Comparison of ENCODE assay signal across 17 cellular contexts in genomic region chr17:66383353-66383752, GRCh38.
DNase-seq lines count a peak whose midpoint lies in the region; ATAC-seq, FAIRE-seq and TF ChIP-seq lines count a peak whose summit lies in the region.
"Had no signal": no experiment of that assay in that cellular context is flagged by ENCODE, and none has a peak within 500 bp of the region (broad histone marks: within the 10 kb centered on the region; RNA-seq: fewer than 3 reads in every experiment).

No MANE protein-coding gene starts in this region.

- H3K4me2 ChIP-seq in mesenchymal stem cell (ENCODE audit: low read length, poor library complexity, severe bottlenecking) = no peak overlapping the region
- H3K4me2 ChIP-seq in HepG2 (ENCODE audit: low read depth, low read length) = no peak overlapping the region

- DNase-seq in AG09309 (ENCODE audit: low read depth) = peak; percentile 89
- peak; percentile 79 for DNase-seq in GM03348 (ENCODE audit: low spot score)
- DNase-seq in amniotic stem cell (lab: John Stamatoyannopoulos, UW) = peak; percentile 12
- DNase-seq in mesenchymal stem cell = peak; percentile 25
- no peak for DNase-seq in stimulated activated CD4-positive, alpha-beta T cell treated with anti-CD3 and anti-CD28 coated beads, Interleukin-12 subunit alpha, Interleukin-12 subunit beta, amount 100 ng/mL, for 4 hours
- no peak for DNase-seq in HepG2 (ENCODE audit: low spot score)
- DNase-seq: activated CD8-positive, alpha-beta memory T cell treated with anti-CD3 and anti-CD28 coated beads, Interleukin-2, amount 50 U/mL, for 48 hours; Caco-2; endodermal cell; MV-4-11; natural killer cell; NCI-H2171; right lobe of liver; SJCRH30 had no signal

- no peak overlapping the region for H4K8ac ChIP-seq in mesenchymal stem cell (ENCODE audit: low read length)

- H3K4me3 ChIP-seq in AG09309 (ENCODE audit: control insufficient read depth, low read depth, low read length) = no peak overlapping the region
- H3K4me3 ChIP-seq in mesenchymal stem cell (ENCODE audit: insufficient read depth in 1 of 2, low read depth in 1 of 2, low read length in 2 of 2) = no peak overlapping the region
- no peak overlapping the region for H3K4me3 ChIP-seq in HepG2 (replicated peaks in 1 of 3; ENCODE audit: insufficient read depth in 1 of 3, low read depth in 2 of 3, low read length in 3 of 3)
- H3K4me3 ChIP-seq: right lobe of liver, SJCRH30 had no signal

- in situ Hi-C loops in HepG2 (cut with HindIII; ENCODE audit: extremely low pct_ligation_motif_present, low pct_unique_long_range_greater_than_20kb) = no loop called here

- no peak overlapping the region for H2BK120ac ChIP-seq in mesenchymal stem cell (ENCODE audit: low read depth, low read length)

- TF ChIP-seq POLR2A in HepG2 (IDR thresholded peaks at IDR 0.05; ENCODE audit: insufficient read depth in 1 of 2, low read depth in 2 of 2, low read length in 2 of 2) = no peak

- POLR2A ChIA-PET in HepG2 (lab: Yijun Ruan, JAX) = no interaction called here

- no peak for ATAC-seq in HepG2
- no peak for ATAC-seq in GM21528 (IDR thresholded peaks at IDR 0.05; ENCODE audit: low FRiP score, unreplicated experiment)
- ATAC-seq in GM18517 (IDR thresholded peaks at IDR 0.05; ENCODE audit: unreplicated experiment) = no peak
- ATAC-seq: natural killer cell, right lobe of liver had no signal

- no peak for TF ChIP-seq RAD21 in HepG2 (CRISPR knock-in tag; IDR thresholded peaks at IDR 0.05)

- H3K36me3 ChIP-seq in mesenchymal stem cell (ENCODE audit: control insufficient read depth in 1 of 2, insufficient read depth in 2 of 2, low read depth in 1 of 2, low read length in 2 of 2) = peaks cover under 1% of the 10 kb centered on the region in 2 experiments
- H3K36me3 ChIP-seq in HepG2 (replicated peaks in 1 of 2; ENCODE audit: control insufficient read depth in 1 of 2, insufficient read depth in 2 of 2, low read length in 2 of 2) = peaks cover 0 to 1% of the 10 kb centered on the region in 2 experiments; a peak in 1 of 5 replicates
- H3K36me3 ChIP-seq: right lobe of liver, SJCRH30 had no signal

- 73% methylated on average over 3 of the region's 4 CpGs for WGBS in mesenchymal stem cell
- 94% methylated on average over 4 of the region's 4 CpGs for WGBS in HepG2 (ENCODE audit: low lambda C conversion rate)

- TF ChIP-seq CTCF in AG09309 (IDR thresholded peaks at IDR 0.05; ENCODE audit: control insufficient read depth, insufficient read depth, low read depth, low read length, missing control alignments) (no peak), HepG2 (CRISPR knock-in tag; IDR thresholded peaks at IDR 0.05) (no peak)

- no peak overlapping the region for H2BK15ac ChIP-seq in mesenchymal stem cell (ENCODE audit: low read depth, poor library complexity, severe bottlenecking)

- no peak for FAIRE-seq in HepG2 (lab: Jason Lieb, UNC)
- FAIRE-seq: bronchial epithelial cell had no signal

- no peak overlapping the region for H4K91ac ChIP-seq in mesenchymal stem cell (ENCODE audit: low read length)

- H3K4me1 ChIP-seq in mesenchymal stem cell (ENCODE audit: control insufficient read depth, insufficient read depth, low read depth, low read length) = peaks cover 8% of the 10 kb centered on the region
- H3K4me1 ChIP-seq in HepG2 (ENCODE audit: insufficient read depth, low read length) = peaks cover 24% of the 10 kb centered on the region
- H3K4me1 ChIP-seq: SJCRH30 had no signal

- H2AFZ ChIP-seq in mesenchymal stem cell (ENCODE audit: low read depth, low read length) (no peak overlapping the region), HepG2 (ENCODE audit: low read length) (no peak overlapping the region)

- intact Hi-C loops in HepG2 (cut with micrococcal nuclease; ENCODE audit: unreplicated experiment) = no loop called here

- H3K9me3 ChIP-seq in mesenchymal stem cell (ENCODE audit: control insufficient read depth, low read length) (no peaks in the 10 kb centered on the region), HepG2 (ENCODE audit: low read length) (no peaks in the 10 kb centered on the region)
- H3K9me3 ChIP-seq: Caco-2, right lobe of liver, SJCRH30 had no signal

- peaks cover 35% of the 10 kb centered on the region for H3K79me2 ChIP-seq in HepG2 (ENCODE audit: insufficient read depth, low read length)

- H3K27me3 ChIP-seq in mesenchymal stem cell (ENCODE audit: control insufficient read depth in 1 of 2, insufficient read depth in 1 of 2, low read length in 2 of 2) (no peaks in the 10 kb centered on the region), HepG2 (ENCODE audit: control insufficient read depth in 1 of 2, insufficient read depth in 2 of 2, low read length in 2 of 2) (no peaks in the 10 kb centered on the region)
- H3K27me3 ChIP-seq: right lobe of liver, SJCRH30 had no signal

- no TSS peak for BruUV-seq in HepG2 (replicated peaks; lab: Mats Ljungman, UMichigan)

- no peak overlapping the region for H2AK5ac ChIP-seq in mesenchymal stem cell (ENCODE audit: low read length, severe bottlenecking)

- no peaks in the 10 kb centered on the region for H4K20me1 ChIP-seq in HepG2 (ENCODE audit: insufficient read depth, low read length)

- TF ChIP-seq EP300 in HepG2 (IDR thresholded peaks at IDR 0.05; ENCODE audit: low read depth in 2 of 2, low read length in 2 of 2) = no peak
- no peak for TF ChIP-seq EP300 in HepG2 (CRISPR knock-in tag; IDR thresholded peaks at IDR 0.05; ENCODE audit: borderline replicate concordance)

- H3K27ac ChIP-seq in mesenchymal stem cell (ENCODE audit: low read length, poor library complexity, severe bottlenecking) = no peak overlapping the region
- H3K27ac ChIP-seq in HepG2 (ENCODE audit: extremely low read length, insufficient read depth, low read length) = no peak overlapping the region
- H3K27ac ChIP-seq: right lobe of liver, SJCRH30 had no signal

- no peak overlapping the region for H3K23ac ChIP-seq in mesenchymal stem cell (ENCODE audit: low read length in 2 of 2)

- H2BK5ac ChIP-seq in mesenchymal stem cell (ENCODE audit: low read depth, low read length, poor library complexity, severe bottlenecking) = no peak overlapping the region

- H3K79me1 ChIP-seq in mesenchymal stem cell (replicated peaks; ENCODE audit: low read length, poor library complexity, severe bottlenecking) = peaks cover 25% of the 10 kb centered on the region

- no peak overlapping the region for H3K18ac ChIP-seq in mesenchymal stem cell (ENCODE audit: low read depth in 1 of 2, low read length in 2 of 2)

- H3K9ac ChIP-seq in mesenchymal stem cell (ENCODE audit: low read length) (peak overlapping the region; percentile 81), HepG2 (ENCODE audit: insufficient read depth, low read depth, low read length) (no peak overlapping the region)

- H3K14ac ChIP-seq in mesenchymal stem cell (ENCODE audit: low read length in 2 of 2) = no peak overlapping the region

- no peak overlapping the region for H2BK12ac ChIP-seq in mesenchymal stem cell (ENCODE audit: low read length in 2 of 2)

- CTCF ChIA-PET in HepG2 (lab: Yijun Ruan, JAX; ENCODE audit: low intra/inter-chr PET ratio, low total read pairs) = no interaction called here

- H3K4ac ChIP-seq in mesenchymal stem cell (ENCODE audit: low read depth in 1 of 2, low read length in 2 of 2) = no peak overlapping the region

TF ChIP-seq in HepG2, 621 proteins besides CTCF, POLR2A, EP300 and RAD21 (continues in another document):
- TF ChIP-seq, protein P1, sequence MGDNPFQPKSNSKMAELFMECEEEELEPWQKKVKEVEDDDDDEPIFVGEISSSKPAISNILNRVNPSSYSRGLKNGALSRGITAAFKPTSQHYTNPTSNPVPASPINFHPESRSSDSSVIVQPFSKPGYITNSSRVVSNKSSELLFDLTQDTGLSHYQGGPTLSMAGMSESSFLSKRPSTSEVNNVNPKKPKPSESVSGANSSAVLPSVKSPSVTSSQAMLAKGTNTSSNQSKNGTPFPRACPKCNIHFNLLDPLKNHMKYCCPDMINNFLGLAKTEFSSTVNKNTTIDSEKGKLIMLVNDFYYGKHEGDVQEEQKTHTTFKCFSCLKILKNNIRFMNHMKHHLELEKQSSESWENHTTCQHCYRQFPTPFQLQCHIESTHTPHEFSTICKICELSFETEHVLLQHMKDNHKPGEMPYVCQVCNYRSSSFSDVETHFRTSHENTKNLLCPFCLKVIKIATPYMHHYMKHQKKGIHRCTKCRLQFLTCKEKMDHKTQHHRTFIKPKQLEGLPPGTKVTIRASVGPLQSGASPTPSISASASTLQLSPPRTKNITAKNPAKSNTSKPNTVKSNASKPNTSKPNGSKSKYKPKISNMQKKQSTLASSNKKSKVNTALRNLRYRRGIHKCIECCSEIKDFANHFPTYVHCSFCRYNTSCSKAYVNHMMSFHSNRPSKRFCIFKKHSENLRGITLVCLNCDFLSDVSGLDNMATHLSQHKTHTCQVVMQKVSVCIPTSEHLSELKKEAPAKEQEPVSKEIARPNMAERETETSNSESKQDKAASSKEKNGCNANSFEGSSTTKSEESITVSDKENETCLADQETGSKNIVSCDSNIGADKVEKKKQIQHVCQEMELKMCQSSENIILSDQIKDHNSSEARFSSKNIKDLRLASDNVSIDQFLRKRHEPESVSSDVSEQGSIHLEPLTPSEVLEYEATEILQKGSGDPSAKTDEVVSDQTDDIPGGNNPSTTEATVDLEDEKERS (CRISPR knock-in tag; IDR thresholded peaks at IDR 0.05) = no peak
- no peak for TF ChIP-seq ZNF652 (CRISPR knock-in tag; IDR thresholded peaks at IDR 0.05; ENCODE audit: borderline replicate concordance, low read depth)
- TF ChIP-seq ZBTB46 (CRISPR knock-in tag; IDR thresholded peaks at IDR 0.05; ENCODE audit: borderline replicate concordance) = no peak
- no peak for TF ChIP-seq PHF8 (CRISPR knock-in tag; IDR thresholded peaks at IDR 0.05)

Comparison
In these comparisons a context has a peak if more than half of its experiments do, and no peak if none do; other contexts are left out.
1. DNase-seq: peak in AG09309 (single experiment), GM03348 (single experiment), amniotic stem cell (single experiment) and mesenchymal stem cell (single experiment); none in stimulated activated CD4-positive, alpha-beta T cell treated with anti-CD3 and anti-CD28 coated beads, Interleukin-12 subunit alpha, Interleukin-12 subunit beta, amount 100 ng/mL, for 4 hours (single experiment) and HepG2 (single experiment).